ENCODE assay signal across 11 cellular contexts in genomic region chr3:3081659-3082546, GRCh38.
A peak's percentile ranks its signal among the peaks of the same experiment; 100 is the strongest.
DNase-seq lines count a peak whose midpoint lies in the region; ATAC-seq, FAIRE-seq and TF ChIP-seq lines count a peak whose summit lies in the region.
"Had no signal": no experiment of that assay in that cellular context is flagged by ENCODE, and none has a peak within 500 bp of the region (broad histone marks: within the 10 kb centered on the region; RNA-seq: fewer than 3 reads in every experiment).

No MANE protein-coding gene starts in this region.

- no peak overlapping the region for H3K4me3 ChIP-seq in coronary artery
- H3K4me3 ChIP-seq: right atrium auricular region had no signal

- DNase-seq in GM18507 (ENCODE audit: extremely low spot score, insufficient read length, low read depth) (no peak), COLO668 (lab: John Stamatoyannopoulos, UW; ENCODE audit: unreplicated experiment) (no peak), NOMO-1 treated with dmso at 0.1 percent for 144 hours (lab: John Stamatoyannopoulos, UW; ENCODE audit: unreplicated experiment) (no peak), coronary artery (ENCODE audit: low spot score) (no peak), NOMO-1 treated with DMSO at 0.1 percent for 48 hours (lab: John Stamatoyannopoulos, UW; ENCODE audit: unreplicated experiment) (no peak)
- DNase-seq: effector memory CD4-positive, alpha-beta T cell; NCI-H1105 had no signal

- no peak overlapping the region for H3K27ac ChIP-seq in coronary artery
- H3K27ac ChIP-seq: right atrium auricular region had no signal

- peak; percentile 68 for ATAC-seq in GM19468 (IDR thresholded peaks at IDR 0.05; ENCODE audit: extremely low read depth, unreplicated experiment)
- peak; percentile 81 for ATAC-seq in HG02885 (IDR thresholded peaks at IDR 0.05; ENCODE audit: poor library complexity, unreplicated experiment)
- ATAC-seq in HG03565 (IDR thresholded peaks at IDR 0.05; ENCODE audit: unreplicated experiment) = peak; percentile 55

- no peak for TF ChIP-seq CTCF in coronary artery (IDR thresholded peaks at IDR 0.05)

- FAIRE-seq in GM18507 (lab: Jason Lieb, UNC) = peak; percentile 87
